31 cellular contexts compared by ENCODE assay signal in the genomic region with DNA sequence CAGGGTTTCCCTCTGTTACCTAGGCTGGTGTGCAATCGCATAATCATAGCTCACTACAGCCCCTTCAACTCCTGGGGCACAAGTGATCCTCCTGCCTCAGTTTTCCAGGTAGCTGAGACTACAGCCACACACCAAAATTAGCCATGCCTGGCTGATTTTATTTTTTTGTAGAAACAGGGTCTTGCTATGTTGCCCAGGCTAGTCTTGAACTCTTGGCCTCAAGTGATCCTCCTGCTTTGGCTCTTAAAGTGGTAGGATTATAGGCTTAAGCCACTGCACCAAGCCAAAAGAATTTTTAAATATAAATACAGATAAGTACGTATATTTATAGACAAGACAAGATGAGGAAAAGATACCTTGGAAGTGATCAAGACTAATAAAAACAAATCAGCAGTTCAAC.
"Had no signal": no experiment of that assay in that cellular context is flagged by ENCODE, and none has a peak within 500 bp of the region (broad histone marks: within the 10 kb centered on the region; RNA-seq: fewer than 3 reads in every experiment).

No MANE protein-coding gene starts in this region.

- H3K27ac ChIP-seq: ascending aorta, VCaP had no signal

- H3K36me3 ChIP-seq: ascending aorta had no signal

- DNase-seq: activated CD4-positive, alpha-beta memory T cell treated with anti-CD3 and anti-CD28 coated beads, Interleukin-2, amount 10 ng/mL, durations not matched to agents 7 days and 5 days; activated CD4-positive, alpha-beta T cell treated with anti-CD3 and anti-CD28 coated beads for 1 hour; activated CD4-positive, alpha-beta T cell treated with anti-CD3 and anti-CD28 coated beads for 36 hours; activated CD4-positive, alpha-beta T cell treated with anti-CD3 and anti-CD28 coated beads for 48 hours; activated CD4-positive, alpha-beta T cell treated with anti-CD3 and anti-CD28 coated beads, Interleukin-2, amount 10 ng/mL, durations not matched to agents 7 days and 5 days; activated CD4-positive, alpha-beta T cell treated with anti-CD3 and anti-CD28 coated beads, Interleukin-2, amount 50 U/mL, for 48 hours; activated CD4-positive, CD25-positive, alpha-beta regulatory T cell; activated CD8-positive, alpha-beta memory T cell treated with anti-CD3 and anti-CD28 coated beads for 24 hours; activated CD8-positive, alpha-beta memory T cell treated with anti-CD3 and anti-CD28 coated beads, Interleukin-2, amount 10 ng/mL, durations not matched to agents 7 days and 5 days; activated CD8-positive, alpha-beta memory T cell treated with anti-CD3 and anti-CD28 coated beads, Interleukin-2, amount 50 U/mL, for 48 hours; activated CD8-positive, alpha-beta T cell treated with anti-CD3 and anti-CD28 coated beads, Interleukin-2, amount 10 ng/mL, durations not matched to agents 7 days and 5 days; activated effector memory CD4-positive, alpha-beta T cell treated with Interleukin-2 at 50 U/mL for 16 hours; activated gamma-delta T cell; activated naive CD4-positive, alpha-beta T cell treated with anti-CD3 and anti-CD28 coated beads, Interleukin-2, amount 10 ng/mL, durations not matched to agents 7 days and 5 days; activated naive CD4-positive, alpha-beta T cell treated with Interleukin-2 at 50 U/mL for 16 hours; activated naive CD8-positive, alpha-beta T cell treated with anti-CD3 and anti-CD28 coated beads, Interleukin-2, amount 10 ng/mL, durations not matched to agents 7 days and 5 days; activated naive CD8-positive, alpha-beta T cell treated with anti-CD3 and anti-CD28 coated beads, Interleukin-2, amount 50 U/mL, for 24 hours; activated T-cell treated with anti-CD3 and anti-CD28 coated beads, Interleukin-2, amount 50 U/mL, for 24 hours; activated T-cell treated with anti-CD3 and anti-CD28 coated beads, Interleukin-2, amount 50 U/mL, for 48 hours; amygdala; anterior cingulate cortex; central memory CD4-positive, alpha-beta T cell; SW 1271; T-helper 1 cell; T-helper 2 cell; T-helper 9 cell had no signal

- ATAC-seq: activated CD4-positive, alpha-beta T cell treated with anti-CD3 and anti-CD28 coated beads for 36 hours; activated CD4-positive, CD25-positive, alpha-beta regulatory T cell treated with anti-CD3 and anti-CD28 coated beads, Interleukin-2, amount 50 U/mL, for 24 hours; activated CD8-positive, alpha-beta memory T cell treated with anti-CD3 and anti-CD28 coated beads, Interleukin-2, amount 10 ng/mL, durations not matched to agents 7 days and 5 days; activated CD8-positive, alpha-beta T cell treated with anti-CD3 and anti-CD28 coated beads, Interleukin-2, amount 10 ng/mL, durations not matched to agents 7 days and 5 days; activated naive CD8-positive, alpha-beta T cell treated with anti-CD3 and anti-CD28 coated beads, Interleukin-2, amount 50 U/mL, for 24 hours had no signal

- H3K4me3 ChIP-seq: ascending aorta had no signal

- H3K9me3 ChIP-seq: ascending aorta had no signal

- H3K27me3 ChIP-seq: ascending aorta had no signal

- FAIRE-seq: bronchial epithelial cell, TTC549 had no signal
